7 cellular contexts compared by ENCODE assay signal in genomic region chr13:35789335-35790166, GRCh38.
A peak's percentile ranks its signal among the peaks of the same experiment; 100 is the strongest.
DNase-seq lines count a peak whose midpoint lies in the region; ATAC-seq and TF ChIP-seq lines count a peak whose summit lies in the region.

No MANE protein-coding gene starts in this region.

- H3K4me3 Mint-ChIP-seq in brain = peak overlapping the region in 3 of 5 experiments; percentile 12 to 27 (median 23)

- 60% methylated on average over 6 of the region's 6 CpGs for WGBS in right lobe of liver (ENCODE audit: insufficient coverage, low coverage, low lambda C conversion rate, missing lambda C conversion rate)

- no peaks in the 10 kb centered on the region for H3K9me3 Mint-ChIP-seq in brain

- intact Hi-C loops in right lobe of liver (cut with DNase I) = no loop called here

- peak; percentile 29 for DNase-seq in H7
- DNase-seq in NCI-H1105 (lab: John Stamatoyannopoulos, UW) = peak; percentile 19
- DNase-seq in right lobe of liver = no peak
- DNase-seq in activated CD8-positive, alpha-beta memory T cell treated with anti-CD3 and anti-CD28 coated beads, Interleukin-2, amount 50 U/mL, for 48 hours = no peak
- no peak for DNase-seq in activated naive CD4-positive, alpha-beta T cell treated with Interleukin-2 at 50 U/mL for 16 hours

- peaks cover 20% of the 10 kb centered on the region for H3K36me3 Mint-ChIP-seq in brain

- peak overlapping the region; percentile 62 to 91 (median 87) for H3K27ac Mint-ChIP-seq in brain

- TF ChIP-seq CTCF in GM12873 (IDR thresholded peaks at IDR 0.05; ENCODE audit: insufficient read depth, low read depth, low read length, missing control alignments) (peak; percentile 48), brain (conservative IDR thresholded peaks at IDR 0.05) (peak; percentile 74 to 75), right lobe of liver (IDR thresholded peaks at IDR 0.05) (peak; percentile 27 to 54 (median 39))

- H3K27ac ChIP-seq in right lobe of liver = no peak overlapping the region

- H3K9me3 ChIP-seq in right lobe of liver = no peaks in the 10 kb centered on the region

- peaks cover 0 to 5% (median 0%) of the 10 kb centered on the region in 4 donors for H3K4me1 ChIP-seq in right lobe of liver

- H3K36me3 ChIP-seq in H7 (replicated peaks; ENCODE audit: control insufficient read depth, insufficient read depth, low read length) (no peaks in the 10 kb centered on the region), right lobe of liver (no peaks in the 10 kb centered on the region)

- ATAC-seq in right lobe of liver = peak; percentile 56 to 76 (median 69)

- H3K27me3 ChIP-seq in H7 (ENCODE audit: control insufficient read depth, insufficient read depth, low read length) = no peaks in the 10 kb centered on the region
- no peaks in the 10 kb centered on the region for H3K27me3 ChIP-seq in right lobe of liver

- no peak for TF ChIP-seq POLR2A in right lobe of liver (IDR thresholded peaks at IDR 0.05)

- H3K4me3 ChIP-seq in H7 (ENCODE audit: insufficient read depth, low read depth, low read length) = no peak overlapping the region
- H3K4me3 ChIP-seq in right lobe of liver = no peak overlapping the region

- no peaks in the 10 kb centered on the region for H3K27me3 Mint-ChIP-seq in brain

- H3K4me1 Mint-ChIP-seq in brain = peaks cover 86% of the 10 kb centered on the region

Comparison
In these comparisons a context has a peak if more than half of its experiments do, and no peak if none do; other contexts are left out.
1. DNase-seq: peak in H7 (single experiment) and NCI-H1105 (single experiment); none in right lobe of liver (0 of 3), activated CD8-positive, alpha-beta memory T cell treated with anti-CD3 and anti-CD28 coated beads, Interleukin-2, amount 50 U/mL, for 48 hours (single experiment) and activated naive CD4-positive, alpha-beta T cell treated with Interleukin-2 at 50 U/mL for 16 hours (single experiment).
2. Peak in every context shown above with its lines, with median percentiles within 50 percentile points of each other: CTCF ChIP-seq.